ENCODE assay signal across 18 cellular contexts in the genomic region with DNA sequence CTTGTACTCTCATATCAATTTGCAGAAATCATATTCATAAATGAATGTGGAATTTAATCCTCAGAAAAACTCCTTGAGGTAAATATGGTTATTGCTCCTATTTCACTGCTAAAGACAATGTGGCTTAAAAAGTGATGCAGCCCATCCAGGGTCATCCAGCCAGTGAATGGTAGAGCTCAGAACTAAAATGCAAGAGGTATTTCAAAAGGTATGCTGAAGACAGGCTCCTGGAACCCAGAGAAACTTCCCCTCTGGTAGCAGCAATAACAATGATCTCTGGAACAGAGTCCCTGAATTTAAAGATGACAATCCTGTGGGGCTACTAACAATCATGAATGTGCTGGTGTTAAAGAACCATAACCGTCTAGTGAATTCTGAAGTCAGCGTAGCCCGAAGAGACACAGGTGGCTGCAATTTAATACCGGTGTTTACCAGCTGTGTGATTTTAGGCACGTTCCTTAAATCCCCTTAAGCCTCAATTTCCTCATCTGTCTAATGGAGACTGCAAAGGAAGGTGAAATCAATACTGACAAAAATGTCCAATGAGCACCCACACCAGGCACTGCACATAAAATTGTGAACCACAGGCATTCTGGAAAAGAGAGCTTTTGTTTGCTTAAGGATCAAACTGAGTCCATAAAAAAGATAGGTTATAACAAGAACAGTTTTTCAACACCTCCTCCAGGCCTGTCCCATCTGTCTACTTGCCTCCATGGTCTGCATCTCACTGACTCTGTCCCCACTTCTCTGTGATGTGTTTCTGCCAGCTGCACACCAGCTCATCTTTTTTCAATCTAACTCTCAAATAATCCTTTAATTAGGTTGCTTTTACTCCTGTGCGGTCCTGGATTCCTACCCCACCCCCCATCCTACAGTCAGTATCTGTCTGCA. TPM values are rescaled to one million over a fixed set of nuclear protein-coding genes. Genes with fewer than 3 reads are reported as not detected.
DNase-seq lines count a peak whose midpoint lies in the region; ATAC-seq and TF ChIP-seq lines count a peak whose summit lies in the region.
"Had no signal": no experiment of that assay in that cellular context is flagged by ENCODE, and none has a peak within 500 bp of the region (broad histone marks: within the 10 kb centered on the region; RNA-seq: fewer than 3 reads in every experiment).

No MANE protein-coding gene starts in this region.

- H3K4me1 Mint-ChIP-seq in Caco-2 (ENCODE audit: low read depth, unreplicated experiment) = peaks cover 22% of the 10 kb centered on the region

- H3K27me3 ChIP-seq in Caco-2 (replicated peaks; ENCODE audit: control insufficient read depth, insufficient read depth, low read length) (no peaks in the 10 kb centered on the region), HAP-1 (ENCODE audit: low read depth) (no peaks in the 10 kb centered on the region), uterus (no peaks in the 10 kb centered on the region)
- H3K27me3 ChIP-seq: upper lobe of left lung had no signal

- no peaks in the 10 kb centered on the region for H3K27me3 Mint-ChIP-seq in Caco-2 (ENCODE audit: insufficient read depth, unreplicated experiment)
- H3K27me3 Mint-ChIP-seq: activated CD8-positive, alpha-beta memory T cell treated with anti-CD3 and anti-CD28 coated beads, Interleukin-2, amount 10 ng/mL, durations not matched to agents 7 days and 5 days had no signal

- intact Hi-C loops in Caco-2 (cut with micrococcal nuclease; ENCODE audit: unreplicated experiment) (loop anchor here (1.0 to 2.0 kb wide), 2 partner anchors 11 to 15 kb away; a partner anchor contains a TSS), uterus (cut with DNase I; ENCODE audit: low total_unique reads) (no loop called here)

- H3K9me3 ChIP-seq in Caco-2 (no peaks in the 10 kb centered on the region), HAP-1 (no peaks in the 10 kb centered on the region), uterus (no peaks in the 10 kb centered on the region)
- H3K9me3 ChIP-seq: upper lobe of left lung had no signal

- no peaks in the 10 kb centered on the region for H3K36me3 Mint-ChIP-seq in Caco-2 (ENCODE audit: insufficient read depth, unreplicated experiment)

- CTCF ChIA-PET in Caco-2 (lab: Charles Lee) = interaction anchor here (0.6 to 2.0 kb wide), 4 partner anchors 10 to 149 kb away, joined by 3 to 14 read pairs (median 6); a partner anchor contains a TSS

- POLR2A ChIA-PET in Caco-2 (lab: Charles Lee) = interaction anchor here (1.4 kb wide), 1 partner anchor 61 kb away, joined by 4 read pairs; no protein-coding TSS in a partner anchor

- no peak overlapping the region for H3K4me3 ChIP-seq in Caco-2 (ENCODE audit: low read depth, low read length)
- H3K4me3 ChIP-seq in HAP-1 = no peak overlapping the region
- no peak overlapping the region for H3K4me3 ChIP-seq in uterus
- H3K4me3 ChIP-seq: PC-9, upper lobe of left lung had no signal

- peak overlapping the region; percentile 86 for H3K27ac Mint-ChIP-seq in Caco-2 (ENCODE audit: unreplicated experiment)
- H3K27ac Mint-ChIP-seq: activated CD8-positive, alpha-beta memory T cell treated with anti-CD3 and anti-CD28 coated beads, Interleukin-2, amount 10 ng/mL, durations not matched to agents 7 days and 5 days; stimulated activated effector memory CD8-positive, alpha-beta T cell treated with anti-CD3 and anti-CD28 coated beads, Interleukin-12 subunit alpha, Interleukin-12 subunit beta, amount 100 ng/mL, for 72 hours had no signal

- H3K4me1 ChIP-seq in Caco-2 (peaks cover 36% of the 10 kb centered on the region), HAP-1 (peaks cover 12% of the 10 kb centered on the region), uterus (no peaks in the 10 kb centered on the region)

- TF ChIP-seq POLR2A in uterus (IDR thresholded peaks at IDR 0.05) = no peak

- BruUV-seq in Caco-2 (replicated peaks; lab: Mats Ljungman, UMichigan) = no TSS peak

- ATAC-seq in esophagus mucosa = peak; percentile 46
- no peak for ATAC-seq in HG03520 (IDR thresholded peaks at IDR 0.05; ENCODE audit: unreplicated experiment)
- ATAC-seq: activated CD8-positive, alpha-beta memory T cell treated with anti-CD3 and anti-CD28 coated beads, Interleukin-2, amount 10 ng/mL, durations not matched to agents 7 days and 5 days; stimulated activated effector memory CD8-positive, alpha-beta T cell treated with anti-CD3 and anti-CD28 coated beads, Interleukin-12 subunit alpha, Interleukin-12 subunit beta, amount 100 ng/mL, for 72 hours had no signal

- H3K4me3 Mint-ChIP-seq in Caco-2 (ENCODE audit: unreplicated experiment) = peak overlapping the region; percentile 20
- H3K4me3 Mint-ChIP-seq: activated CD8-positive, alpha-beta memory T cell treated with anti-CD3 and anti-CD28 coated beads, Interleukin-2, amount 10 ng/mL, durations not matched to agents 7 days and 5 days; stimulated activated effector memory CD8-positive, alpha-beta T cell treated with anti-CD3 and anti-CD28 coated beads, Interleukin-12 subunit alpha, Interleukin-12 subunit beta, amount 100 ng/mL, for 72 hours had no signal

- DNase-seq in Caco-2 (peak in 1 of 2 experiments; percentile 46), HAP-1 (ENCODE audit: low spot score in 2 of 2) (peak; percentile 60 to 62), NCI-H69 (lab: John Stamatoyannopoulos, UW) (peak; percentile 73), HUDEP-2 (lab: John Stamatoyannopoulos, UW; ENCODE audit: unreplicated experiment in 76 of 76) (no peak), uterus (no peak), NCI-H187 treated with DMSO at 0.1 percent for 48 hours (lab: John Stamatoyannopoulos, UW) (no peak)
- DNase-seq: activated CD8-positive, alpha-beta memory T cell treated with anti-CD3 and anti-CD28 coated beads, Interleukin-2, amount 10 ng/mL, durations not matched to agents 7 days and 5 days; activated naive CD4-positive, alpha-beta T cell; DMS153; islet precursor cell; mesenchymal stem cell; occipital lobe; PC-9; SW 1271; upper lobe of left lung had no signal

- H3K9me3 Mint-ChIP-seq in Caco-2 (ENCODE audit: unreplicated experiment) = no peaks in the 10 kb centered on the region
- H3K9me3 Mint-ChIP-seq: stimulated activated effector memory CD8-positive, alpha-beta T cell treated with anti-CD3 and anti-CD28 coated beads, Interleukin-12 subunit alpha, Interleukin-12 subunit beta, amount 100 ng/mL, for 72 hours had no signal

- TF ChIP-seq CTCF in Caco-2 (IDR thresholded peaks at IDR 0.05; ENCODE audit: insufficient read depth in 1 of 2, low read depth in 1 of 2, low read length in 1 of 2, severe bottlenecking in 1 of 2, unreplicated experiment in 1 of 2) (no peak), uterus (IDR thresholded peaks at IDR 0.05) (no peak)

- H3K36me3 ChIP-seq in Caco-2 (ENCODE audit: control insufficient read depth, insufficient read depth, low read length) (no peaks in the 10 kb centered on the region; the same call in 1 of the 2 replicates), HAP-1 (replicated peaks) (peaks cover 5% of the 10 kb centered on the region; the same call in 1 of the 2 replicates), uterus (no peaks in the 10 kb centered on the region)

- H3K27ac ChIP-seq in uterus = no peak overlapping the region
- H3K27ac ChIP-seq: PC-9, upper lobe of left lung had no signal

- in situ Hi-C loops in HAP-1 (cut with MboI; ENCODE audit: low sequenced_read_pairs) = no loop called here

RNA-seq across cellular contexts. Expression of a gene that starts 10.5 kb away (rescaled TPM):
- total RNA-seq in Caco-2 (2022) (82.9 and 83.0 TPM in 2 replicates), esophagus mucosa (96.5 TPM), uterus (10 to 100 TPM; 32.8 to 70.6 (median 47.4) TPM)

RNA-seq across cellular contexts. Expression of a gene that starts 18.7 kb away (rescaled TPM):
- total RNA-seq in Caco-2 (2022) (86.8 and 87.0 TPM in 2 replicates), esophagus mucosa (66.1 TPM), uterus (100 to 1,000 TPM in 1 of 4 donors, 10 to 100 TPM in 3; 30.0 to 214 (median 91.4) TPM)

Comparison
In these comparisons a context has a peak if more than half of its experiments do, and no peak if none do; other contexts are left out.
1. DNase-seq: peak in HAP-1 (2 of 2) and NCI-H69 (single experiment); none in HUDEP-2 (0 of 76), uterus (0 of 2) and NCI-H187 treated with DMSO at 0.1 percent for 48 hours (single experiment).